Comparison of ENCODE assay signal across 22 cellular contexts in the genomic region with DNA sequence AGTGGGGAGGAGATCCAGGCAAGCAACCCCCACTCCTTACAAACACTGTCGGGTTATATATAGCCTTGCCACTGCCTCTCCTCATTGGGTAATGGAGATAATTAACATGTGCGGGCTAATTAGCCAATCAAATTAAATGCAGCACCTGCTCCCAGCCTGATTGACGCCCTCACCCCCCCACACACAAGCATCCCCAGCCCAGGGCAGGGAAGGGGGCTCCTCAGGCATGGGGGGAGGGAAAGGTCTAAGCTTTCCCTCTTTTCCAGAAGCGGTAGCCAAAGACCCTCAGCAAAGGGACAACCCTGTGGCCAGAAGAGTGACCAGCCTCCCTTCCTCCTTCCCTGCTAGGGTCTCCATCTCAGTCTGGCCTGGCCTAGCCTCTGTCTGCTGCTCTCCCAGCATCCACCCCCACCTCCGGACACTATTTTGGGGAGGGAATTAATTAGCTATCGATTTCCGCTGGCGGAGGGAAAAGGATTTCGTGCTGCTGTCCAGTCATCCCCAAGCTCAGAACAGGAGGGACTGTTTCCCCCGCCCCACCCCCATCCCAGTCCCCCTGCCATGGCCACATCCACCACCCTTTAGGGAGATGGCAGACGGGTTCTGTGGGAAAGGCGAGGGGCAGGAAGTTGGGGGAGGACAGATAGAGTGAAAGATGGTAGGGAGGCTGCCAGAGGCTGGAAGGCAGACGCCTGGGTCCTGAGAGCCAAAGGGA. TPM values are rescaled to one million over a fixed set of nuclear protein-coding genes. Genes with fewer than 3 reads are reported as not detected.
DNase-seq lines count a peak whose midpoint lies in the region; ATAC-seq and TF ChIP-seq lines count a peak whose summit lies in the region.
"Had no signal": no experiment of that assay in that cellular context is flagged by ENCODE, and none has a peak within 500 bp of the region (broad histone marks: within the 10 kb centered on the region; RNA-seq: fewer than 3 reads in every experiment).

No MANE protein-coding gene starts in this region.

- DNase-seq in NCI-H82 (lab: John Stamatoyannopoulos, UW) (peak; percentile 34), NCI-H82 treated with DMSO at 0.1 percent for 48 hours (lab: John Stamatoyannopoulos, UW; ENCODE audit: unreplicated experiment) (no peak), nephron progenitor cell (no peak), sciatic nerve (ENCODE audit: low spot score) (no peak)
- no peak for DNase-seq in stimulated activated naive CD8-positive, alpha-beta T cell treated with anti-CD3 and anti-CD28 coated beads, Interleukin-15, amount 100 ng/mL, for 72 hours
- DNase-seq: HFFc6, NCI-H1930, NCI-H2227 treated with DMSO at 0.1 percent for 48 hours, NCI-H510A treated with DMSO at 0.1 percent for 48 hours, PC-3, SHP77 treated with DMSO at 0.1 percent for 48 hours, SW 1271, T-helper 17 cell had no signal

- no peak overlapping the region for H3K27ac Mint-ChIP-seq in nephron progenitor cell
- no peak overlapping the region for H3K27ac Mint-ChIP-seq in stimulated activated naive CD8-positive, alpha-beta T cell treated with anti-CD3 and anti-CD28 coated beads, Interleukin-15, amount 100 ng/mL, for 72 hours
- H3K27ac Mint-ChIP-seq: HFFc6, T-helper 17 cell had no signal

- peaks cover 45% of the 10 kb centered on the region for H3K4me1 ChIP-seq in OCI-LY3 (ENCODE audit: low read length)

- peak overlapping the region; percentile 13 for H3K4me3 Mint-ChIP-seq in nephron progenitor cell
- no peak overlapping the region for H3K4me3 Mint-ChIP-seq in stimulated activated naive CD8-positive, alpha-beta T cell treated with anti-CD3 and anti-CD28 coated beads, Interleukin-15, amount 100 ng/mL, for 72 hours
- H3K4me3 Mint-ChIP-seq: HFFc6, T-helper 17 cell had no signal

- no peak overlapping the region for H2AFZ ChIP-seq in OCI-LY3 (ENCODE audit: low read depth, low read length)

- H3K36me3 Mint-ChIP-seq in nephron progenitor cell (ENCODE audit: low read depth): no peaks in the 10 kb centered on the region

- intact Hi-C loops in sciatic nerve (cut with DNase I): no loop called here

- H3K79me2 ChIP-seq in OCI-LY3 (ENCODE audit: low read length): no peaks in the 10 kb centered on the region

- H3K27me3 ChIP-seq in OCI-LY3 (ENCODE audit: low read depth, low read length): no peaks in the 10 kb centered on the region

- H4K20me1 ChIP-seq in OCI-LY3 (ENCODE audit: insufficient read depth, low read length): no peaks in the 10 kb centered on the region

- H3K27ac ChIP-seq in OCI-LY3 (ENCODE audit: low read length): no peak overlapping the region
- H3K27ac ChIP-seq: HL-60, KMS-11, SK-N-MC had no signal

- H3K9me3 ChIP-seq in OCI-LY3 (ENCODE audit: insufficient read depth, low read length): no peaks in the 10 kb centered on the region

- peak overlapping the region; percentile 78 for H3K4me2 ChIP-seq in OCI-LY3 (ENCODE audit: low read length)
- H3K4me2 ChIP-seq: KMS-11 had no signal

- H3K4me3 ChIP-seq in OCI-LY3 (ENCODE audit: low read length): peak overlapping the region; percentile 62; the same call in 1 of the 2 replicates
- H3K4me3 ChIP-seq: SK-N-MC had no signal

- peaks cover 96% of the 10 kb centered on the region for H3K27me3 Mint-ChIP-seq in nephron progenitor cell (ENCODE audit: low read depth, poor library complexity)
- peaks cover 79% of the 10 kb centered on the region for H3K27me3 Mint-ChIP-seq in stimulated activated naive CD8-positive, alpha-beta T cell treated with anti-CD3 and anti-CD28 coated beads, Interleukin-15, amount 100 ng/mL, for 72 hours

- ATAC-seq in sciatic nerve (no peak), HG03442 (IDR thresholded peaks at IDR 0.05; ENCODE audit: unreplicated experiment) (no peak), HG03045 (IDR thresholded peaks at IDR 0.05; ENCODE audit: unreplicated experiment) (no peak)
- ATAC-seq in stimulated activated naive CD8-positive, alpha-beta T cell treated with anti-CD3 and anti-CD28 coated beads, Interleukin-15, amount 100 ng/mL, for 72 hours: no peak
- ATAC-seq: PC-3, T-helper 17 cell had no signal

- no peak overlapping the region for H3K9ac ChIP-seq in OCI-LY3 (ENCODE audit: low read length)
- H3K9ac ChIP-seq: KMS-11 had no signal

- H3K36me3 ChIP-seq in OCI-LY3 (replicated peaks; ENCODE audit: low read depth, low read length): no peaks in the 10 kb centered on the region

- H3K4me1 Mint-ChIP-seq in nephron progenitor cell: peaks cover 60% of the 10 kb centered on the region
- peaks cover 30% of the 10 kb centered on the region for H3K4me1 Mint-ChIP-seq in stimulated activated naive CD8-positive, alpha-beta T cell treated with anti-CD3 and anti-CD28 coated beads, Interleukin-15, amount 100 ng/mL, for 72 hours

- no peaks in the 10 kb centered on the region for H3K9me3 Mint-ChIP-seq in nephron progenitor cell
- no peaks in the 10 kb centered on the region for H3K9me3 Mint-ChIP-seq in stimulated activated naive CD8-positive, alpha-beta T cell treated with anti-CD3 and anti-CD28 coated beads, Interleukin-15, amount 100 ng/mL, for 72 hours
- H3K9me3 Mint-ChIP-seq: HFFc6 had no signal

- no peak for TF ChIP-seq CTCF in OCI-LY3 (IDR thresholded peaks at IDR 0.05; ENCODE audit: low read depth, low read length)
- TF ChIP-seq CTCF in nephron progenitor cell (IDR thresholded peaks at IDR 0.05): no peak

RNA-seq across cellular contexts. Expression of gene NRXN2, which starts 7.1 kb away (rescaled TPM):
- 13.7 TPM for total RNA-seq in sciatic nerve
- total RNA-seq: HepG2, HT-29, PC-3 had no signal

RNA-seq across cellular contexts. Expression of gene RASGRP2, which starts 28.0 kb away (rescaled TPM):
- total RNA-seq in sciatic nerve: 39.7 TPM
- total RNA-seq: HepG2, HT-29, PC-3, RPMI7951 had no signal

RNA-seq across cellular contexts. Expression of gene PYGM, which starts 43.9 kb away (rescaled TPM):
- 8.1 TPM for total RNA-seq in sciatic nerve
- total RNA-seq: RPMI7951 had no signal
